ENCODE assay signal across 1 cellular context in genomic region chr17:69608808-69609494, GRCh38.
TF ChIP-seq lines count a peak whose summit lies in the region.

No MANE protein-coding gene starts in this region.

TF ChIP-seq in GM23338, 12 proteins besides CTCF, POLR2A, EP300 and RAD21 (continued from another document):
- TF ChIP-seq ZNF462 (CRISPR knock-in tag; IDR thresholded peaks at IDR 0.05) (no peak), POLR2AphosphoS5 (IDR thresholded peaks at IDR 0.05; ENCODE audit: low read depth) (no peak), CREB1 (CRISPR knock-in tag; IDR thresholded peaks at IDR 0.05; ENCODE audit: low read depth) (no peak)
